Comparison of ENCODE assay signal across 23 cellular contexts in the genomic region with DNA sequence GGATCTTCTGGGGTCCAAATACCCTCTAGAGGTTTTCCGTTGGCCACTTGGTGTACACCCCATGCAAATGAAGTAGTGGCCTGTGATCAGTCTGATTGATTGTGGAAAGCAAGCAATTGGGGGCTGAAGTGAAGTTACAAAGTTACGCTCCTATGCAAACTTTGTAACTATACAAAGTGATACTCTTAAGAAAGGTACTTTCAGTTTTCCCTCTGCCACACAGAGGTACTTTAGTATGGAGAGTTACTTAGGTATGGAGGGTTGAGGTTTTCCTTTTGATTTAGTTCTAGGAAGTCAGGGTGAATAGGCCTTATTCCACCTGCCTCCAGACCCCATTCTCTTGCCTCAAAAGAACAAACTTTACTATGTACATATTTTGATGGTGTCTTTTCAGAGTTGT. TPM values are rescaled to one million over a fixed set of nuclear protein-coding genes. Genes with fewer than 3 reads are reported as not detected.
DNase-seq lines count a peak whose midpoint lies in the region; ATAC-seq and TF ChIP-seq lines count a peak whose summit lies in the region.
"Had no signal": no experiment of that assay in that cellular context is flagged by ENCODE, and none has a peak within 500 bp of the region (broad histone marks: within the 10 kb centered on the region; RNA-seq: fewer than 3 reads in every experiment).

No MANE protein-coding gene starts in this region.

- ATAC-seq in GM21381 (IDR thresholded peaks at IDR 0.05; ENCODE audit: unreplicated experiment) (peak; percentile 57), T-cell (replicated peaks in 1 of 4) (peak in 1 of 4 experiments; percentile 26)
- no peak for ATAC-seq in naive thymus-derived CD4-positive, alpha-beta T cell
- ATAC-seq: stimulated activated naive CD8-positive, alpha-beta T cell treated with anti-CD3 and anti-CD28 coated beads, Interleukin-15, amount 100 ng/mL, for 72 hours had no signal

- peaks cover 1% of the 10 kb centered on the region for H3K36me3 Mint-ChIP-seq in T-helper 1 cell treated with Interleukin-12 subunit alpha and Interleukin-12 subunit beta and Interleukin-4 antibody, amounts not matched to agents 30 μg/mL and 1 μg/mL, for 36 hours (ENCODE audit: low read depth)
- H3K36me3 Mint-ChIP-seq in T-cell: peaks cover 4% of the 10 kb centered on the region
- H3K36me3 Mint-ChIP-seq in naive thymus-derived CD4-positive, alpha-beta T cell: peaks cover 0 to 6% (median 0%) of the 10 kb centered on the region in 5 donors
- H3K36me3 Mint-ChIP-seq in H9 (ENCODE audit: insufficient read depth in 1 of 3, low read depth in 3 of 3): peaks cover 0 to 2% (median 0%) of the 10 kb centered on the region in 3 experiments; a peak in 4 of 7 replicates

- no peaks in the 10 kb centered on the region for H4K20me1 ChIP-seq in H9 (ENCODE audit: control insufficient read depth, insufficient read depth, insufficient read length)

- H3K27me3 ChIP-seq in naive thymus-derived CD4-positive, alpha-beta T cell (ENCODE audit: control insufficient read depth in 2 of 2, insufficient read depth in 2 of 2, low read length in 2 of 2): no peaks in the 10 kb centered on the region
- H3K27me3 ChIP-seq in H9 (ENCODE audit: insufficient read depth, low read length): no peaks in the 10 kb centered on the region
- H3K27me3 ChIP-seq in H7 (ENCODE audit: control insufficient read depth, insufficient read depth, low read length): no peaks in the 10 kb centered on the region
- H3K27me3 ChIP-seq: esophagus squamous epithelium, SJSA1 had no signal

- H3K4ac ChIP-seq in H9 (ENCODE audit: low read depth, low read length): no peak overlapping the region

- H3K4me2 ChIP-seq in H9 (ENCODE audit: insufficient read depth, insufficient read length, low read length): no peak overlapping the region
- H3K4me2 ChIP-seq: BLaER1 treated with 17β-estradiol and CSF1 and Interleukin-3, amounts not matched to agents 10 nM and 100 nM had no signal

- no peaks in the 10 kb centered on the region for H3K36me3 ChIP-seq in naive thymus-derived CD4-positive, alpha-beta T cell (ENCODE audit: control insufficient read depth in 2 of 3, insufficient read depth in 3 of 3, low read length in 3 of 3)
- no peaks in the 10 kb centered on the region for H3K36me3 ChIP-seq in H7 (replicated peaks; ENCODE audit: control insufficient read depth, insufficient read depth, low read length)
- H3K36me3 ChIP-seq: esophagus squamous epithelium, SJSA1 had no signal

- H3K79me2 ChIP-seq in H9 (ENCODE audit: insufficient read depth, low read length): peaks cover 13% of the 10 kb centered on the region; the same call in 1 of the 2 replicates

- no peak overlapping the region for H2BK12ac ChIP-seq in H9 (ENCODE audit: insufficient read length, low read depth, low read length)

- H3K79me1 ChIP-seq in H9 (ENCODE audit: insufficient read depth, low read depth, low read length, poor library complexity, severe bottlenecking): no peaks in the 10 kb centered on the region

- H3K14ac ChIP-seq in H9 (ENCODE audit: insufficient read depth, low read length): no peak overlapping the region

- no peak overlapping the region for H2AFZ ChIP-seq in H9 (ENCODE audit: low read length)

- H3K9me3 Mint-ChIP-seq in T-helper 1 cell treated with Interleukin-12 subunit alpha and Interleukin-12 subunit beta and Interleukin-4 antibody, amounts not matched to agents 30 μg/mL and 1 μg/mL, for 36 hours: no peaks in the 10 kb centered on the region
- H3K9me3 Mint-ChIP-seq in T-cell: no peaks in the 10 kb centered on the region
- H3K9me3 Mint-ChIP-seq in naive thymus-derived CD4-positive, alpha-beta T cell: no peaks in the 10 kb centered on the region
- peaks cover 2 to 36% of the 10 kb centered on the region in 2 experiments; a peak in 4 of 5 replicates for H3K9me3 Mint-ChIP-seq in H9
- H3K9me3 Mint-ChIP-seq: stimulated activated naive CD8-positive, alpha-beta T cell treated with anti-CD3 and anti-CD28 coated beads, Interleukin-15, amount 100 ng/mL, for 72 hours had no signal

- H4K5ac ChIP-seq in H9 (ENCODE audit: insufficient read length, low read depth, low read length): no peak overlapping the region

- H3K18ac ChIP-seq in H9 (ENCODE audit: insufficient read length, low read depth, low read length): no peak overlapping the region

- no peak overlapping the region for H3K27ac ChIP-seq in naive thymus-derived CD4-positive, alpha-beta T cell (ENCODE audit: low read depth, low read length)
- no peak overlapping the region for H3K27ac ChIP-seq in H9 (ENCODE audit: insufficient read length, low read depth, low read length)
- H3K27ac ChIP-seq: 22Rv1; BLaER1 treated with 17β-estradiol and CSF1 and Interleukin-3, amounts not matched to agents 10 nM and 100 nM; esophagus squamous epithelium; SJSA1 had no signal

- H4K91ac ChIP-seq in H9 (ENCODE audit: insufficient read length, low read depth, low read length): no peak overlapping the region

- no peak overlapping the region for H2AK5ac ChIP-seq in H9 (ENCODE audit: insufficient read length, low read length)

- no CpG with 5 or more reads among the region's 2 CpGs for WGBS in H9 (ENCODE audit: extremely low coverage, insufficient read length, low lambda C conversion rate)

- peak overlapping the region; percentile 42 for H3K27ac Mint-ChIP-seq in T-helper 1 cell treated with Interleukin-12 subunit alpha and Interleukin-12 subunit beta and Interleukin-4 antibody, amounts not matched to agents 30 μg/mL and 1 μg/mL, for 36 hours
- H3K27ac Mint-ChIP-seq in T-cell (peak overlapping the region in 1 of 2 donors; percentile 13), H9 (no peak overlapping the region)
- peak overlapping the region in 5 of 9 donors; percentile 14 to 59 (median 45) for H3K27ac Mint-ChIP-seq in naive thymus-derived CD4-positive, alpha-beta T cell
- H3K27ac Mint-ChIP-seq: stimulated activated naive CD8-positive, alpha-beta T cell treated with anti-CD3 and anti-CD28 coated beads, Interleukin-15, amount 100 ng/mL, for 72 hours had no signal

- peaks cover 8 to 23% of the 10 kb centered on the region in 2 donors for H3K4me1 ChIP-seq in naive thymus-derived CD4-positive, alpha-beta T cell (ENCODE audit: control insufficient read depth in 2 of 2, insufficient read depth in 2 of 2, low read length in 2 of 2)
- H3K4me1 ChIP-seq in H9 (ENCODE audit: insufficient read depth, low read length): no peaks in the 10 kb centered on the region; the same call in 1 of the 2 replicates
- H3K4me1 ChIP-seq: SJSA1 had no signal

- H3K27me3 Mint-ChIP-seq in T-helper 1 cell treated with Interleukin-12 subunit alpha and Interleukin-12 subunit beta and Interleukin-4 antibody, amounts not matched to agents 30 μg/mL and 1 μg/mL, for 36 hours (ENCODE audit: low read depth): no peaks in the 10 kb centered on the region
- H3K27me3 Mint-ChIP-seq in T-cell (no peaks in the 10 kb centered on the region), H9 (ENCODE audit: low read depth) (no peaks in the 10 kb centered on the region)
- H3K27me3 Mint-ChIP-seq in naive thymus-derived CD4-positive, alpha-beta T cell: no peaks in the 10 kb centered on the region
- H3K27me3 Mint-ChIP-seq: stimulated activated naive CD8-positive, alpha-beta T cell treated with anti-CD3 and anti-CD28 coated beads, Interleukin-15, amount 100 ng/mL, for 72 hours had no signal

- no peak overlapping the region for H2BK120ac ChIP-seq in H9 (ENCODE audit: low read depth, low read length, poor library complexity, severe bottlenecking)

- H3K4me1 Mint-ChIP-seq in T-helper 1 cell treated with Interleukin-12 subunit alpha and Interleukin-12 subunit beta and Interleukin-4 antibody, amounts not matched to agents 30 μg/mL and 1 μg/mL, for 36 hours (ENCODE audit: low read depth): peaks cover 21% of the 10 kb centered on the region
- H3K4me1 Mint-ChIP-seq in T-cell (peaks cover 62 to 73% (median 70%) of the 10 kb centered on the region in 3 donors), H9 (peaks cover 4 to 21% of the 10 kb centered on the region in 2 experiments; a peak in 3 of 4 replicates)
- peaks cover 16 to 79% (median 69%) of the 10 kb centered on the region in 7 donors for H3K4me1 Mint-ChIP-seq in naive thymus-derived CD4-positive, alpha-beta T cell

- no peak overlapping the region for H2BK5ac ChIP-seq in H9 (ENCODE audit: insufficient read length, low read length)

- intact Hi-C loops in naive thymus-derived CD4-positive, alpha-beta T cell (cut with micrococcal nuclease): no loop called here

- H3K23ac ChIP-seq in H9 (ENCODE audit: insufficient read length, low read depth, low read length): no peak overlapping the region

- no peak overlapping the region for H3K56ac ChIP-seq in H9 (ENCODE audit: insufficient read length, low read depth, low read length)

- POLR2A ChIA-PET in T-cell (lab: Charles Lee): no interaction called here
- POLR2A ChIA-PET in naive thymus-derived CD4-positive, alpha-beta T cell (lab: Charles Lee): no interaction called here

- H3K9ac ChIP-seq in H9 (ENCODE audit: extremely low read depth, insufficient read length, low read length): no peak overlapping the region
- H3K9ac ChIP-seq: BLaER1 treated with 17β-estradiol and CSF1 and Interleukin-3, amounts not matched to agents 10 nM and 100 nM had no signal

- no peak overlapping the region for H3K4me3 Mint-ChIP-seq in T-helper 1 cell treated with Interleukin-12 subunit alpha and Interleukin-12 subunit beta and Interleukin-4 antibody, amounts not matched to agents 30 μg/mL and 1 μg/mL, for 36 hours
- H3K4me3 Mint-ChIP-seq in T-cell: peak overlapping the region in 2 of 3 donors; percentile 25 to 42
- H3K4me3 Mint-ChIP-seq in naive thymus-derived CD4-positive, alpha-beta T cell: peak overlapping the region in 4 of 10 donors; percentile 5 to 49 (median 40)
- no peak overlapping the region for H3K4me3 Mint-ChIP-seq in H9
- H3K4me3 Mint-ChIP-seq: neural crest cell had no signal

- no peak overlapping the region for H4K8ac ChIP-seq in H9 (replicated peaks; ENCODE audit: insufficient read length, low read depth, low read length)

- no peak overlapping the region for H3K4me3 ChIP-seq in naive thymus-derived CD4-positive, alpha-beta T cell (ENCODE audit: low read length)
- H3K4me3 ChIP-seq in H7 (ENCODE audit: insufficient read depth, low read depth, low read length): no peak overlapping the region
- H3K4me3 ChIP-seq: BLaER1 treated with 17β-estradiol and CSF1 and Interleukin-3, amounts not matched to agents 10 nM and 100 nM; esophagus squamous epithelium; SJSA1 had no signal

- H2BK15ac ChIP-seq in H9 (ENCODE audit: low read depth, low read length): no peak overlapping the region

- TF ChIP-seq CTCF in H9 (conservative IDR thresholded peaks at IDR 0.05): no peak

- no peaks in the 10 kb centered on the region for H3K9me3 ChIP-seq in naive thymus-derived CD4-positive, alpha-beta T cell (ENCODE audit: control insufficient read depth in 2 of 3, low read length in 3 of 3)
- peaks cover 5% of the 10 kb centered on the region for H3K9me3 ChIP-seq in H9 (ENCODE audit: control insufficient read depth, low read depth, low read length)
- H3K9me3 ChIP-seq: esophagus squamous epithelium, SJSA1 had no signal

- H3T11ph ChIP-seq in H9 (ENCODE audit: low read length): no peak overlapping the region

- DNase-seq in T-helper 1 cell (no peak), T-cell (no peak), GM19240 (ENCODE audit: insufficient read length, low spot score) (no peak), H9 (no peak), H7 (no peak)
- DNase-seq in naive thymus-derived CD4-positive, alpha-beta T cell: no peak
- DNase-seq: activated CD4-positive, alpha-beta T cell treated with anti-CD3 and anti-CD28 coated beads, Interleukin-2, amount 50 U/mL, for 1 hour; amniotic stem cell; caudate nucleus; DMS53; effector CD4-positive, alpha-beta T cell; esophagus squamous epithelium; head of caudate nucleus; Kasumi-1; NCI-H1436; NCI-H2171; stimulated activated naive CD8-positive, alpha-beta T cell treated with anti-CD3 and anti-CD28 coated beads, Interleukin-15, amount 100 ng/mL, for 72 hours had no signal

- CTCF ChIA-PET in T-cell (lab: Charles Lee): interaction anchor here in 1 of 2 donors (0.8 kb wide), 1 partner anchor 17 kb away, joined by 8 read pairs; no protein-coding TSS in a partner anchor
- CTCF ChIA-PET in naive thymus-derived CD4-positive, alpha-beta T cell (lab: Charles Lee): no interaction called here

- no peaks in the 10 kb centered on the region for H3K23me2 ChIP-seq in H9 (ENCODE audit: insufficient read length, low read depth, low read length, poor library complexity, severe bottlenecking)

- H2BK20ac ChIP-seq in H9 (ENCODE audit: low read depth, low read length, poor library complexity, severe bottlenecking): no peak overlapping the region

RNA-seq across cellular contexts. Expression of gene STAG2, which starts 28.7 kb away (rescaled TPM):
- total RNA-seq in T-cell (10 to 100 TPM; 80.7 to 98.7 (median 95.2) TPM), H9 (2021) (80.0 and 81.6 TPM in 2 replicates)
- 100 to 1,000 TPM in 2 of 5 experiments, 10 to 100 TPM in 3; 83.2 to 124 (median 85.3) TPM for total RNA-seq in naive thymus-derived CD4-positive, alpha-beta T cell
- 10 to 100 TPM; 73.6 to 80.2 TPM for polyA plus RNA-seq in naive thymus-derived CD4-positive, alpha-beta T cell
- total RNA-seq in H7 (2014; rRNA removed; shearing (Covaris generic)): 123 and 185 TPM in 2 replicates

Comparison
In these comparisons a context has a peak if more than half of its experiments do, and no peak if none do; other contexts are left out.
1. H3K27ac Mint-ChIP-seq: peak in T-helper 1 cell treated with Interleukin-12 subunit alpha and Interleukin-12 subunit beta and Interleukin-4 antibody, amounts not matched to agents 30 μg/mL and 1 μg/mL, for 36 hours (single experiment) and naive thymus-derived CD4-positive, alpha-beta T cell (5 of 9); none in H9 (0 of 3).
2. H3K4me3 Mint-ChIP-seq: peak in T-cell (2 of 3); none in T-helper 1 cell treated with Interleukin-12 subunit alpha and Interleukin-12 subunit beta and Interleukin-4 antibody, amounts not matched to agents 30 μg/mL and 1 μg/mL, for 36 hours (single experiment) and H9 (0 of 2).